ENCODE assay signal across 8 cellular contexts in genomic region chr2:106269591-106270291, GRCh38.
A peak's percentile ranks its signal among the peaks of the same experiment; 100 is the strongest.
DNase-seq lines count a peak whose midpoint lies in the region; ATAC-seq, FAIRE-seq and TF ChIP-seq lines count a peak whose summit lies in the region.

No MANE protein-coding gene starts in this region.

- DNase-seq in GM06990 (ENCODE audit: extremely low read depth, insufficient read length) (peak; percentile 20), GM12878 (ENCODE audit: low read depth, low spot score) (no peak), lower lobe of right lung (peak; percentile 88), stomach (peak; percentile 92), WERI-Rb-1 (no peak)

- TF ChIP-seq POLR2A in GM12878 (IDR thresholded peaks at IDR 0.05; ENCODE audit: low read depth, low read length) (no peak), stomach (IDR thresholded peaks at IDR 0.05) (no peak)

- RAD21 ChIA-PET in GM12878 (lab: Charles Lee; ENCODE audit: unreplicated experiment), result no interaction called here

- in situ Hi-C loops in GM12878 (cut with MboI), result no loop called here

- TF ChIP-seq EP300 in GM12878 (IDR thresholded peaks at IDR 0.05; ENCODE audit: borderline replicate concordance in 1 of 2, control insufficient read depth in 1 of 2, low read depth in 2 of 2, low read length in 2 of 2), result no peak
- no peak for TF ChIP-seq EP300 in stomach (IDR thresholded peaks at IDR 0.05)

- no peak for TF ChIP-seq CTCF in GM06990 (IDR thresholded peaks at IDR 0.05; ENCODE audit: insufficient read depth, low read length, poor library complexity, severe bottlenecking)
- no peak for TF ChIP-seq CTCF in OCI-LY3 (IDR thresholded peaks at IDR 0.05; ENCODE audit: low read depth, low read length)
- TF ChIP-seq CTCF in GM12878 (IDR thresholded peaks at IDR 0.05 in 2 of 3, conservative IDR thresholded peaks at IDR 0.05 in 1 of 3; ENCODE audit: control insufficient read depth in 2 of 3, extremely low read depth in 1 of 3, insufficient read depth in 1 of 3, low read depth in 3 of 3, low read length in 3 of 3), result no peak
- TF ChIP-seq CTCF in lower lobe of right lung (IDR thresholded peaks at IDR 0.05), result no peak
- TF ChIP-seq CTCF in stomach (IDR thresholded peaks at IDR 0.05), result no peak
- no peak for TF ChIP-seq CTCF in WERI-Rb-1 (IDR thresholded peaks at IDR 0.05; ENCODE audit: low read depth, low read length)

- H3K4me2 ChIP-seq in OCI-LY3 (ENCODE audit: low read length) (peak overlapping the region; percentile 59), GM12878 (ENCODE audit: control insufficient read depth, insufficient read depth) (0 out of 2 replicates have a peak overlapping the region, but pooled peaks have one; percentile 38)

- H3K27me3 ChIP-seq in GM06990 (replicated peaks; ENCODE audit: control insufficient read depth, insufficient read depth, low read length) (peaks cover 3% of the 10 kb centered on the region; the same call in 1 of the 2 replicates), OCI-LY3 (ENCODE audit: low read depth, low read length) (no peaks in the 10 kb centered on the region), GM12878 (replicated peaks in 1 of 2; ENCODE audit: control insufficient read depth in 2 of 2, insufficient read depth in 2 of 2, low read length in 1 of 2) (no peaks in the 10 kb centered on the region; a peak in 1 of 4 replicates), lower lobe of right lung (ENCODE audit: low read depth) (no peaks in the 10 kb centered on the region), stomach (no peaks in the 10 kb centered on the region), WERI-Rb-1 (ENCODE audit: insufficient read depth, low read depth, severe bottlenecking) (no peaks in the 10 kb centered on the region)

- BruUV-seq in GM12878 (replicated peaks; lab: Mats Ljungman, UMichigan), result no TSS peak

- no peak for FAIRE-seq in GM12878 (lab: Jason Lieb, UNC)

- SMC1A ChIA-PET in GM12878 (lab: Charles Lee; ENCODE audit: uncharacterized antibody, unreplicated experiment), result no interaction called here

- H3K36me3 ChIP-seq in GM06990 (ENCODE audit: control insufficient read depth, insufficient read depth, low read length) (no peaks in the 10 kb centered on the region), OCI-LY3 (replicated peaks; ENCODE audit: low read depth, low read length) (no peaks in the 10 kb centered on the region), GM12878 (ENCODE audit: control insufficient read depth in 2 of 2, insufficient read depth in 2 of 2, low read length in 1 of 2) (no peaks in the 10 kb centered on the region), lower lobe of right lung (no peaks in the 10 kb centered on the region), stomach (no peaks in the 10 kb centered on the region), WERI-Rb-1 (no peaks in the 10 kb centered on the region)

- ATAC-seq in HG02973 (IDR thresholded peaks at IDR 0.05; ENCODE audit: unreplicated experiment) (peak; percentile 77), GM12878 (no peak; the same call in 1 of the 3 replicates), lower lobe of right lung (peak; percentile 95 to 96), HG03159 (IDR thresholded peaks at IDR 0.05; ENCODE audit: unreplicated experiment) (no peak)

- CTCF ChIA-PET in GM12878 (lab: Yijun Ruan, JAX), result no interaction called here

- H3K9ac ChIP-seq in OCI-LY3 (ENCODE audit: low read length) (no peak overlapping the region), GM12878 (ENCODE audit: control insufficient read depth, insufficient read depth, low read length) (no peak overlapping the region)

- H4K20me1 ChIP-seq in OCI-LY3 (ENCODE audit: insufficient read depth, low read length) (no peaks in the 10 kb centered on the region), GM12878 (ENCODE audit: control insufficient read depth, insufficient read depth) (no peaks in the 10 kb centered on the region; the same call in 1 of the 2 replicates)

- no peak overlapping the region for H3K4me3 ChIP-seq in GM06990 (replicated peaks; ENCODE audit: low read depth, low read length)
- peak overlapping the region; percentile 72 for H3K4me3 ChIP-seq in OCI-LY3 (ENCODE audit: low read length)
- H3K4me3 ChIP-seq in GM12878, result no peak overlapping the region
- peak overlapping the region; percentile 64 for H3K4me3 ChIP-seq in lower lobe of right lung
- H3K4me3 ChIP-seq in stomach, result peak overlapping the region; percentile 41 to 63 (median 48)
- H3K4me3 ChIP-seq in WERI-Rb-1 (ENCODE audit: low read depth, low read length), result no peak overlapping the region

- no peaks in the 10 kb centered on the region for H3K79me2 ChIP-seq in OCI-LY3 (ENCODE audit: low read length)
- H3K79me2 ChIP-seq in GM12878 (ENCODE audit: control insufficient read depth, insufficient read depth, low read length), result no peaks in the 10 kb centered on the region

- H3K27ac ChIP-seq in OCI-LY3 (ENCODE audit: low read length), result no peak overlapping the region
- H3K27ac ChIP-seq in GM12878 (ENCODE audit: control insufficient read depth, insufficient read depth), result no peak overlapping the region
- H3K27ac ChIP-seq in lower lobe of right lung, result peak overlapping the region; percentile 59
- H3K27ac ChIP-seq in stomach, result peak overlapping the region in 3 of 5 donors; percentile 28 to 51 (median 33)
- no peak overlapping the region for H3K27ac ChIP-seq in WERI-Rb-1

- POLR2A ChIA-PET in GM12878 (lab: Charles Lee), result no interaction called here

- intact Hi-C loops in GM12878 (cut with micrococcal nuclease; ENCODE audit: unreplicated experiment) (no loop called here), lower lobe of right lung (cut with DNase I) (no loop called here), stomach (cut with DNase I; ENCODE audit: low total_unique reads) (no loop called here)

- H3K9me3 ChIP-seq in OCI-LY3 (ENCODE audit: insufficient read depth, low read length) (no peaks in the 10 kb centered on the region), GM12878 (replicated peaks; ENCODE audit: control insufficient read depth, insufficient read depth, low read length) (no peaks in the 10 kb centered on the region; the same call in 2 of the 3 replicates), lower lobe of right lung (no peaks in the 10 kb centered on the region), stomach (no peaks in the 10 kb centered on the region), WERI-Rb-1 (ENCODE audit: severe bottlenecking) (no peaks in the 10 kb centered on the region)

- H3K4me1 ChIP-seq in OCI-LY3 (ENCODE audit: low read length) (peaks cover 8% of the 10 kb centered on the region; the same call in 1 of the 2 replicates), GM12878 (ENCODE audit: control insufficient read depth, insufficient read depth, low read length) (no peaks in the 10 kb centered on the region; the same call in 1 of the 2 replicates), lower lobe of right lung (peaks cover 10% of the 10 kb centered on the region), stomach (peaks cover 8 to 16% (median 12%) of the 10 kb centered on the region in 4 donors)

- H2AFZ ChIP-seq in OCI-LY3 (ENCODE audit: low read depth, low read length) (peak overlapping the region; percentile 40; the same call in 1 of the 2 replicates), GM12878 (ENCODE audit: control insufficient read depth, low read depth, low read length) (no peak overlapping the region)

- 3% methylated on average over 42 of the region's 44 CpGs for WGBS in GM12878 (ENCODE audit: insufficient coverage, insufficient replicate concordance, low lambda C conversion rate, missing lambda C conversion rate)
- 6 to 19% (median 12%) methylated on average over 42 to 44 of the region's 44 CpGs for WGBS in stomach, 5 donors

- no peak for TF ChIP-seq RAD21 in GM12878 (IDR thresholded peaks at IDR 0.05; ENCODE audit: insufficient read depth, low read depth, low read length)

TF ChIP-seq in GM12878, 131 proteins besides CTCF, POLR2A, EP300 and RAD21:
- no peak for TF ChIP-seq ZBTB11 (CRISPR knock-in tag; IDR thresholded peaks at IDR 0.05)
- TF ChIP-seq NRF1 (conservative IDR thresholded peaks at IDR 0.05; ENCODE audit: low read depth, low read length), result no peak
- no peak for TF ChIP-seq ZBED1 (IDR thresholded peaks at IDR 0.05; ENCODE audit: borderline replicate concordance)
- TF ChIP-seq ZSCAN29 (IDR thresholded peaks at IDR 0.05), result no peak
- no peak for TF ChIP-seq POLR2AphosphoS5 (IDR thresholded peaks at IDR 0.05; ENCODE audit: low read length)
- no peak for TF ChIP-seq SP1 (IDR thresholded peaks at IDR 0.05; ENCODE audit: low read depth, low read length)
TF ChIP-seq in GM12878: peak in this region for 0.

Comparison
In these comparisons a context has a peak if more than half of its experiments do, and no peak if none do; other contexts are left out.
1. DNase-seq: peak in GM06990 (single experiment), lower lobe of right lung (single experiment) and stomach (single experiment); none in GM12878 (single experiment) and WERI-Rb-1 (single experiment).
2. H3K4me3 ChIP-seq: peak in OCI-LY3 (single experiment), lower lobe of right lung (single experiment) and stomach (4 of 4); none in GM06990 (single experiment), GM12878 (single experiment) and WERI-Rb-1 (single experiment).
3. ATAC-seq: peak in HG02973 (single experiment) and lower lobe of right lung (2 of 2); none in GM12878 (single experiment) and HG03159 (single experiment).
4. H3K27ac ChIP-seq: peak in lower lobe of right lung (single experiment) and stomach (3 of 5); none in OCI-LY3 (single experiment), GM12878 (single experiment) and WERI-Rb-1 (single experiment).